In the genomic region with DNA sequence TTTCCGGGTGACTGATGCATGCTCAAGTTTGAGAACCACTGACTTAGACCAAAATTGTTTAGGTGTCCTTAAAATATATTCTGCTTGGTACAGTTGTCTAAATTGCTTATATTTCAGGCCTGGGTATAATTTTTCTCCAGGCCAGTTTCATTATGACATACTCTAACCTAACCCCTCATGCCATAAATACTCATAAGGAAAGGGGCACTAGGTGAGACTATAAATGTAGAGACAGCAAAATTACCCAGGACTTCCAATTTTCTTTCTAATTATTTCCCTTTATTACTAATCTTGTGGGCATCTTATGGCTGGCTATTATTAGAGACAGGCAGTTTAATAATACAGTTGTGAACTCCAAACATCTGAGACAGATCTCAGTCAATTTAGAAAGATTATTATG, we compare ENCODE assay signal across 15 cellular contexts.
A peak's percentile ranks its signal among the peaks of the same experiment; 100 is the strongest.
DNase-seq lines count a peak whose midpoint lies in the region; ATAC-seq and TF ChIP-seq lines count a peak whose summit lies in the region.
"Had no signal": no experiment of that assay in that cellular context is flagged by ENCODE, and none has a peak within 500 bp of the region (broad histone marks: within the 10 kb centered on the region; RNA-seq: fewer than 3 reads in every experiment).

No MANE protein-coding gene starts in this region.

- peak overlapping the region; percentile 5 for H3K27ac ChIP-seq in HUES48 (ENCODE audit: low read depth, low read length)
- H3K27ac ChIP-seq in transverse colon = no peak overlapping the region
- H3K27ac ChIP-seq: prostate gland had no signal

- TF ChIP-seq CTCF in transverse colon (IDR thresholded peaks at IDR 0.05) (no peak), GM13976 (IDR thresholded peaks at IDR 0.05; ENCODE audit: borderline replicate concordance, control extremely low read depth, extremely low read depth, insufficient read depth, missing control alignments) (no peak)

- no peak for TF ChIP-seq POLR2A in transverse colon (IDR thresholded peaks at IDR 0.05)

- H3K9me3 ChIP-seq in HUES48 (ENCODE audit: control insufficient read depth, insufficient read depth, low read length) = peaks cover 70% of the 10 kb centered on the region
- H3K9me3 ChIP-seq in transverse colon = no peaks in the 10 kb centered on the region
- H3K9me3 ChIP-seq: prostate gland had no signal

- no peak for TF ChIP-seq EP300 in transverse colon (IDR thresholded peaks at IDR 0.05; ENCODE audit: low read depth)

- 58% methylated on average over 1 of the region's 1 CpG; no CpG with 5 or more reads in 1 of the 2 donors for WGBS in transverse colon (ENCODE audit: low coverage in 1 of 2), 2 donors

- in situ Hi-C loops in transverse colon (cut with MboI; ENCODE audit: low pct_ligation_motif_present in 1 of 4, low pct_unique_long_range_greater_than_20kb in 1 of 4, low sequenced_read_pairs in 3 of 4) = no loop called here
- in situ Hi-C loops in GM13976 (cut with MboI; ENCODE audit: low sequenced_read_pairs, unreplicated experiment) = no loop called here

- ATAC-seq in GM18870 (IDR thresholded peaks at IDR 0.05; ENCODE audit: unreplicated experiment) (peak; percentile 71), GM21526 (IDR thresholded peaks at IDR 0.05; ENCODE audit: low FRiP score, unreplicated experiment) (peak; percentile 61), HG03039 (IDR thresholded peaks at IDR 0.05; ENCODE audit: unreplicated experiment) (peak; percentile 76)
- ATAC-seq: T-cell had no signal

- no peaks in the 10 kb centered on the region for H3K4me1 ChIP-seq in HUES48 (ENCODE audit: control insufficient read depth, insufficient read depth, low read length)
- H3K4me1 ChIP-seq in transverse colon = peaks cover 0 to 3% (median 0%) of the 10 kb centered on the region in 4 donors
- H3K4me1 ChIP-seq: prostate gland had no signal

- H3K36me3 ChIP-seq in HUES48 (ENCODE audit: control insufficient read depth, insufficient read depth, low read length) = no peaks in the 10 kb centered on the region
- no peaks in the 10 kb centered on the region for H3K36me3 ChIP-seq in H7 (replicated peaks; ENCODE audit: control insufficient read depth, insufficient read depth, low read length)
- H3K36me3 ChIP-seq in transverse colon = no peaks in the 10 kb centered on the region
- H3K36me3 ChIP-seq: prostate gland had no signal

- no peak for DNase-seq in H7
- DNase-seq in C1 segment of cervical spinal cord (lab: John Stamatoyannopoulos, UW) = no peak
- no peak for DNase-seq in transverse colon
- DNase-seq in GM13976 (ENCODE audit: low spot score) = no peak
- DNase-seq: activated naive CD4-positive, alpha-beta T cell treated with anti-CD3 and anti-CD28 coated beads, Interleukin-2, amount 10 ng/mL, durations not matched to agents 7 days and 5 days; cerebellar nuclear complex; H9; stimulated activated CD4-positive, alpha-beta T cell treated with anti-CD3 and anti-CD28 coated beads, Interleukin-2, amount 100 ng/mL, for 48 hours; stimulated activated naive CD4-positive, alpha-beta T cell treated with Interleukin-2 at 50 U/mL for 16 hours had no signal

- H3K4me3 ChIP-seq in HUES48 (ENCODE audit: low read depth, low read length) (no peak overlapping the region), H7 (ENCODE audit: insufficient read depth, low read depth, low read length) (no peak overlapping the region), transverse colon (no peak overlapping the region)
- H3K4me3 ChIP-seq: prostate gland had no signal

- H3K27me3 ChIP-seq in HUES48 (ENCODE audit: control insufficient read depth, insufficient read depth, low read length) = no peaks in the 10 kb centered on the region
- H3K27me3 ChIP-seq in H7 (ENCODE audit: control insufficient read depth, insufficient read depth, low read length) = no peaks in the 10 kb centered on the region
- H3K27me3 ChIP-seq in transverse colon = no peaks in the 10 kb centered on the region

- H3K9ac ChIP-seq in HUES48 (ENCODE audit: low read depth, low read length) = no peak overlapping the region

- intact Hi-C loops in transverse colon (cut with DNase I; ENCODE audit: low total_unique reads) = no loop called here
